ENCODE assay signal across 1 cellular context in the genomic region with DNA sequence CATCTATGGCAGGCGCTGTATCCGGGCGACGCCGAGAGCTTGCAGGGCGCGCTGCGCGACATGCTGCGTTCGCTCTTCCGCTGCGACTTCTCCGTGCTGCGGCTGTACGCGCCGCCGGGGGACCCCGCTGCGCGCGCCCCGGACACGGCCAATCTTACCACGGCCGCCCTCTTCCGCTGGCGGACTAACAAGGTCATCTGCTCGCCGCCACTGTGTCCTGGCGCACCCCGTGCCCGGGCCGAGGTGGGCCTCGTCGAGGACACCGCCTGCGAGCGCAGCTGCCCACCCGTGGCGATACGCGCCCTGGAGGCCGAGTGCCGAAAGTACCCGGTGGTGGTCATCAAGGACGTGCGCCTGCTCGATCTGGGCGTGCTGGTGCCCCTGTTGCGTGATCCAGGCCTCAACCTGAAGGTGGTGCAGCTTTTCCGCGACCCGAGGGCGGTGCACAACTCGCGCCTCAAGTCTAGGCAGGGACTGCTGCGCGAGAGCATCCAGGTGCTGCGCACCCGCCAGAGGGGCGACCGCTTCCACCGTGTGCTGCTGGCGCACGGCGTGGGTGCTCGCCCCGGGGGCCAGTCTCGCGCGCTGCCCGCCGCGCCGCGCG.
TF ChIP-seq lines count a peak whose summit lies in the region.

No MANE protein-coding gene starts in this region.

TF ChIP-seq in HepG2, 621 proteins besides CTCF, POLR2A, EP300 and RAD21 (continued from another document):
- TF ChIP-seq, protein P1, sequence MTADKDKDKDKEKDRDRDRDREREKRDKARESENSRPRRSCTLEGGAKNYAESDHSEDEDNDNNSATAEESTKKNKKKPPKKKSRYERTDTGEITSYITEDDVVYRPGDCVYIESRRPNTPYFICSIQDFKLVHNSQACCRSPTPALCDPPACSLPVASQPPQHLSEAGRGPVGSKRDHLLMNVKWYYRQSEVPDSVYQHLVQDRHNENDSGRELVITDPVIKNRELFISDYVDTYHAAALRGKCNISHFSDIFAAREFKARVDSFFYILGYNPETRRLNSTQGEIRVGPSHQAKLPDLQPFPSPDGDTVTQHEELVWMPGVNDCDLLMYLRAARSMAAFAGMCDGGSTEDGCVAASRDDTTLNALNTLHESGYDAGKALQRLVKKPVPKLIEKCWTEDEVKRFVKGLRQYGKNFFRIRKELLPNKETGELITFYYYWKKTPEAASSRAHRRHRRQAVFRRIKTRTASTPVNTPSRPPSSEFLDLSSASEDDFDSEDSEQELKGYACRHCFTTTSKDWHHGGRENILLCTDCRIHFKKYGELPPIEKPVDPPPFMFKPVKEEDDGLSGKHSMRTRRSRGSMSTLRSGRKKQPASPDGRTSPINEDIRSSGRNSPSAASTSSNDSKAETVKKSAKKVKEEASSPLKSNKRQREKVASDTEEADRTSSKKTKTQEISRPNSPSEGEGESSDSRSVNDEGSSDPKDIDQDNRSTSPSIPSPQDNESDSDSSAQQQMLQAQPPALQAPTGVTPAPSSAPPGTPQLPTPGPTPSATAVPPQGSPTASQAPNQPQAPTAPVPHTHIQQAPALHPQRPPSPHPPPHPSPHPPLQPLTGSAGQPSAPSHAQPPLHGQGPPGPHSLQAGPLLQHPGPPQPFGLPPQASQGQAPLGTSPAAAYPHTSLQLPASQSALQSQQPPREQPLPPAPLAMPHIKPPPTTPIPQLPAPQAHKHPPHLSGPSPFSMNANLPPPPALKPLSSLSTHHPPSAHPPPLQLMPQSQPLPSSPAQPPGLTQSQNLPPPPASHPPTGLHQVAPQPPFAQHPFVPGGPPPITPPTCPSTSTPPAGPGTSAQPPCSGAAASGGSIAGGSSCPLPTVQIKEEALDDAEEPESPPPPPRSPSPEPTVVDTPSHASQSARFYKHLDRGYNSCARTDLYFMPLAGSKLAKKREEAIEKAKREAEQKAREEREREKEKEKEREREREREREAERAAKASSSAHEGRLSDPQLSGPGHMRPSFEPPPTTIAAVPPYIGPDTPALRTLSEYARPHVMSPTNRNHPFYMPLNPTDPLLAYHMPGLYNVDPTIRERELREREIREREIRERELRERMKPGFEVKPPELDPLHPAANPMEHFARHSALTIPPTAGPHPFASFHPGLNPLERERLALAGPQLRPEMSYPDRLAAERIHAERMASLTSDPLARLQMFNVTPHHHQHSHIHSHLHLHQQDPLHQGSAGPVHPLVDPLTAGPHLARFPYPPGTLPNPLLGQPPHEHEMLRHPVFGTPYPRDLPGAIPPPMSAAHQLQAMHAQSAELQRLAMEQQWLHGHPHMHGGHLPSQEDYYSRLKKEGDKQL (CRISPR knock-in tag; IDR thresholded peaks at IDR 0.05; ENCODE audit: low read depth), result no peak
- TF ChIP-seq ZC3H13 (CRISPR knock-in tag; IDR thresholded peaks at IDR 0.05), result 0 out of 2 replicates have a peak, but pooled peaks have one; percentile 36
- no peak for TF ChIP-seq U2AF2 (IDR thresholded peaks at IDR 0.05; ENCODE audit: low read depth, low read length)
- TF ChIP-seq, protein P2, sequence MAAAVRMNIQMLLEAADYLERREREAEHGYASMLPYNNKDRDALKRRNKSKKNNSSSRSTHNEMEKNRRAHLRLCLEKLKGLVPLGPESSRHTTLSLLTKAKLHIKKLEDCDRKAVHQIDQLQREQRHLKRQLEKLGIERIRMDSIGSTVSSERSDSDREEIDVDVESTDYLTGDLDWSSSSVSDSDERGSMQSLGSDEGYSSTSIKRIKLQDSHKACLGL (CRISPR knock-in tag; IDR thresholded peaks at IDR 0.05), result peak; percentile 51; the same call in 1 of the 2 replicates
- TF ChIP-seq, protein P3, sequence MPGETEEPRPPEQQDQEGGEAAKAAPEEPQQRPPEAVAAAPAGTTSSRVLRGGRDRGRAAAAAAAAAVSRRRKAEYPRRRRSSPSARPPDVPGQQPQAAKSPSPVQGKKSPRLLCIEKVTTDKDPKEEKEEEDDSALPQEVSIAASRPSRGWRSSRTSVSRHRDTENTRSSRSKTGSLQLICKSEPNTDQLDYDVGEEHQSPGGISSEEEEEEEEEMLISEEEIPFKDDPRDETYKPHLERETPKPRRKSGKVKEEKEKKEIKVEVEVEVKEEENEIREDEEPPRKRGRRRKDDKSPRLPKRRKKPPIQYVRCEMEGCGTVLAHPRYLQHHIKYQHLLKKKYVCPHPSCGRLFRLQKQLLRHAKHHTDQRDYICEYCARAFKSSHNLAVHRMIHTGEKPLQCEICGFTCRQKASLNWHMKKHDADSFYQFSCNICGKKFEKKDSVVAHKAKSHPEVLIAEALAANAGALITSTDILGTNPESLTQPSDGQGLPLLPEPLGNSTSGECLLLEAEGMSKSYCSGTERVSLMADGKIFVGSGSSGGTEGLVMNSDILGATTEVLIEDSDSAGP (CRISPR knock-in tag; IDR thresholded peaks at IDR 0.05; ENCODE audit: borderline replicate concordance), result peak; percentile 19; the same call in 1 of the 2 replicates
- TF ChIP-seq, protein P4, sequence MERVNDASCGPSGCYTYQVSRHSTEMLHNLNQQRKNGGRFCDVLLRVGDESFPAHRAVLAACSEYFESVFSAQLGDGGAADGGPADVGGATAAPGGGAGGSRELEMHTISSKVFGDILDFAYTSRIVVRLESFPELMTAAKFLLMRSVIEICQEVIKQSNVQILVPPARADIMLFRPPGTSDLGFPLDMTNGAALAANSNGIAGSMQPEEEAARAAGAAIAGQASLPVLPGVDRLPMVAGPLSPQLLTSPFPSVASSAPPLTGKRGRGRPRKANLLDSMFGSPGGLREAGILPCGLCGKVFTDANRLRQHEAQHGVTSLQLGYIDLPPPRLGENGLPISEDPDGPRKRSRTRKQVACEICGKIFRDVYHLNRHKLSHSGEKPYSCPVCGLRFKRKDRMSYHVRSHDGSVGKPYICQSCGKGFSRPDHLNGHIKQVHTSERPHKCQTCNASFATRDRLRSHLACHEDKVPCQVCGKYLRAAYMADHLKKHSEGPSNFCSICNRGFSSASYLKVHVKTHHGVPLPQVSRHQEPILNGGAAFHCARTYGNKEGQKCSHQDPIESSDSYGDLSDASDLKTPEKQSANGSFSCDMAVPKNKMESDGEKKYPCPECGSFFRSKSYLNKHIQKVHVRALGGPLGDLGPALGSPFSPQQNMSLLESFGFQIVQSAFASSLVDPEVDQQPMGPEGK (CRISPR knock-in tag; IDR thresholded peaks at IDR 0.05), result no peak
- TF ChIP-seq TBX2 (CRISPR knock-in tag; IDR thresholded peaks at IDR 0.05; ENCODE audit: borderline replicate concordance), result no peak; the same call in 1 of the 2 replicates
- TF ChIP-seq ZNF607 (CRISPR knock-in tag; IDR thresholded peaks at IDR 0.05; ENCODE audit: borderline replicate concordance), result peak; percentile 75; the same call in 1 of the 2 replicates
- no peak for TF ChIP-seq KLF9 (CRISPR knock-in tag; IDR thresholded peaks at IDR 0.05; ENCODE audit: low read depth)
- TF ChIP-seq MIXL1 (CRISPR knock-in tag; IDR thresholded peaks at IDR 0.05), result no peak
- no peak for TF ChIP-seq SRSF9 (IDR thresholded peaks at IDR 0.05; ENCODE audit: borderline replicate concordance, insufficient read depth, low read depth, low read length, poor library complexity, severe bottlenecking)
- no peak for TF ChIP-seq ZNF468 (CRISPR knock-in tag; IDR thresholded peaks at IDR 0.05)
- peak; percentile 58 for TF ChIP-seq HNRNPLL (IDR thresholded peaks at IDR 0.05; ENCODE audit: low read depth, low read length, poor library complexity, severe bottlenecking)
- TF ChIP-seq, protein P5, sequence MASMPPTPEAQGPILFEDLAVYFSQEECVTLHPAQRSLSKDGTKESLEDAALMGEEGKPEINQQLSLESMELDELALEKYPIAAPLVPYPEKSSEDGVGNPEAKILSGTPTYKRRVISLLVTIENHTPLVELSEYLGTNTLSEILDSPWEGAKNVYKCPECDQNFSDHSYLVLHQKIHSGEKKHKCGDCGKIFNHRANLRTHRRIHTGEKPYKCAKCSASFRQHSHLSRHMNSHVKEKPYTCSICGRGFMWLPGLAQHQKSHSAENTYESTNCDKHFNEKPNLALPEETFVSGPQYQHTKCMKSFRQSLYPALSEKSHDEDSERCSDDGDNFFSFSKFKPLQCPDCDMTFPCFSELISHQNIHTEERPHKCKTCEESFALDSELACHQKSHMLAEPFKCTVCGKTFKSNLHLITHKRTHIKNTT (CRISPR knock-in tag; IDR thresholded peaks at IDR 0.05), result no peak
- no peak for TF ChIP-seq GTF3A (CRISPR knock-in tag; conservative IDR thresholded peaks at IDR 0.05)
- no peak for TF ChIP-seq ZNF841 (CRISPR knock-in tag; IDR thresholded peaks at IDR 0.05; ENCODE audit: borderline replicate concordance)
- TF ChIP-seq ZNF263 (CRISPR knock-in tag; IDR thresholded peaks at IDR 0.05), result no peak
- no peak for TF ChIP-seq MAF1 (CRISPR knock-in tag; IDR thresholded peaks at IDR 0.05; ENCODE audit: borderline replicate concordance)
- TF ChIP-seq, protein P6, sequence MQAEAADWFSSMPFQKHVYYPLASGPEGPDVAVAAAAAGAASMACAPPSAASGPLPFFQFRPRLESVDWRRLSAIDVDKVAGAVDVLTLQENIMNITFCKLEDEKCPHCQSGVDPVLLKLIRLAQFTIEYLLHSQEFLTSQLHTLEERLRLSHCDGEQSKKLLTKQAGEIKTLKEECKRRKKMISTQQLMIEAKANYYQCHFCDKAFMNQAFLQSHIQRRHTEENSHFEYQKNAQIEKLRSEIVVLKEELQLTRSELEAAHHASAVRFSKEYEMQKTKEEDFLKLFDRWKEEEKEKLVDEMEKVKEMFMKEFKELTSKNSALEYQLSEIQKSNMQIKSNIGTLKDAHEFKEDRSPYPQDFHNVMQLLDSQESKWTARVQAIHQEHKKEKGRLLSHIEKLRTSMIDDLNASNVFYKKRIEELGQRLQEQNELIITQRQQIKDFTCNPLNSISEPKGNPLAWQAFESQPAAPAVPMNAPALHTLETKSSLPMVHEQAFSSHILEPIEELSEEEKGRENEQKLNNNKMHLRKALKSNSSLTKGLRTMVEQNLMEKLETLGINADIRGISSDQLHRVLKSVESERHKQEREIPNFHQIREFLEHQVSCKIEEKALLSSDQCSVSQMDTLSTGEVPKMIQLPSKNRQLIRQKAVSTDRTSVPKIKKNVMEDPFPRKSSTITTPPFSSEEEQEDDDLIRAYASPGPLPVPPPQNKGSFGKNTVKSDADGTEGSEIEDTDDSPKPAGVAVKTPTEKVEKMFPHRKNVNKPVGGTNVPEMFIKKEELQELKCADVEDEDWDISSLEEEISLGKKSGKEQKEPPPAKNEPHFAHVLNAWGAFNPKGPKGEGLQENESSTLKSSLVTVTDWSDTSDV (CRISPR knock-in tag; IDR thresholded peaks at IDR 0.05), result no peak
- TF ChIP-seq, protein P7, sequence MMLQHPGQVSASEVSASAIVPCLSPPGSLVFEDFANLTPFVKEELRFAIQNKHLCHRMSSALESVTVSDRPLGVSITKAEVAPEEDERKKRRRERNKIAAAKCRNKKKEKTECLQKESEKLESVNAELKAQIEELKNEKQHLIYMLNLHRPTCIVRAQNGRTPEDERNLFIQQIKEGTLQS (CRISPR knock-in tag; IDR thresholded peaks at IDR 0.05), result no peak
